Comparison of ENCODE assay signal across 12 cellular contexts in genomic region chr1:9476790-9477463, GRCh38.
DNase-seq lines count a peak whose midpoint lies in the region; ATAC-seq and TF ChIP-seq lines count a peak whose summit lies in the region.
"Had no signal": no experiment of that assay in that cellular context is flagged by ENCODE, and none has a peak within 500 bp of the region (broad histone marks: within the 10 kb centered on the region; RNA-seq: fewer than 3 reads in every experiment).

No MANE protein-coding gene starts in this region.

- H3K9me2 ChIP-seq in HCT116 (ENCODE audit: insufficient read depth), result no peaks in the 10 kb centered on the region

- peak; percentile 55 for ATAC-seq in HCT116
- peak; percentile 70 for ATAC-seq in RWPE2 (ENCODE audit: low read depth)

- intact Hi-C loops in HCT116 (cut with micrococcal nuclease), result no loop called here

- H3K36me3 ChIP-seq in HCT116 (ENCODE audit: control insufficient read depth in 1 of 2, insufficient read depth in 2 of 2, low read length in 2 of 2), result no peaks in the 10 kb centered on the region
- no peaks in the 10 kb centered on the region for H3K36me3 ChIP-seq in RWPE2 (ENCODE audit: low read depth)
- H3K36me3 ChIP-seq: BE2C had no signal

- no peak for TF ChIP-seq RAD21 in HCT116 (IDR thresholded peaks at IDR 0.05; ENCODE audit: low read depth)

- H3K27me3 ChIP-seq in HCT116 (ENCODE audit: insufficient read depth, low read length), result no peaks in the 10 kb centered on the region
- no peaks in the 10 kb centered on the region for H3K27me3 ChIP-seq in RWPE2 (ENCODE audit: insufficient read depth, poor library complexity, severe bottlenecking)
- H3K27me3 ChIP-seq: BE2C had no signal

- H3K9ac ChIP-seq in HCT116 (ENCODE audit: low read length), result no peak overlapping the region

- POLR2A ChIA-PET in HCT116 (lab: Charles Lee), result no interaction called here

- no peaks in the 10 kb centered on the region for H3K79me2 ChIP-seq in HCT116 (ENCODE audit: insufficient read depth, low read length)

- no peak overlapping the region for H3K4me2 ChIP-seq in HCT116 (ENCODE audit: low read length)

- peak; percentile 45 for DNase-seq in COLO668 (lab: John Stamatoyannopoulos, UW; ENCODE audit: unreplicated experiment)
- DNase-seq in HCT116 (ENCODE audit: low read depth, low spot score), result no peak
- DNase-seq in RWPE2 (ENCODE audit: low spot score), result no peak
- DNase-seq in glomerular visceral epithelial cell (ENCODE audit: extremely low spot score), result peak; percentile 15
- DNase-seq in NOMO-1 treated with DMSO at 0.1 percent for 48 hours (lab: John Stamatoyannopoulos, UW; ENCODE audit: unreplicated experiment), result no peak
- no peak for DNase-seq in UCSD-AML1 (lab: John Stamatoyannopoulos, UW; ENCODE audit: unreplicated experiment)
- no peak for DNase-seq in activated CD4-positive, alpha-beta T cell treated with anti-CD3 and anti-CD28 coated beads, Interleukin-2, amount 50 U/mL, for 48 hours
- DNase-seq in effector CD8-positive, alpha-beta T cell (lab: John Stamatoyannopoulos, UW), result no peak
- DNase-seq: amniotic stem cell, BE2C, Kasumi-1, NCI-H446 treated with DMSO at 0.1 percent for 48 hours had no signal

- CTCF ChIA-PET in HCT116 (lab: Charles Lee), result interaction anchor here (1.9 kb wide), 1 partner anchor 14 kb away, joined by 5 read pairs; no protein-coding TSS in a partner anchor

- no peak for TF ChIP-seq CTCF in HCT116 (IDR thresholded peaks at IDR 0.05 in 2 of 3, conservative IDR thresholded peaks at IDR 0.05 in 1 of 3; ENCODE audit: borderline replicate concordance in 1 of 3, insufficient read depth in 1 of 3, low read depth in 2 of 3, low read length in 2 of 3)
- TF ChIP-seq CTCF in RWPE2 (IDR thresholded peaks at IDR 0.05; ENCODE audit: poor library complexity, severe bottlenecking), result no peak

- H3K9me3 ChIP-seq in HCT116 (ENCODE audit: control insufficient read depth in 1 of 2, insufficient read depth in 1 of 2, low read depth in 1 of 2, low read length in 2 of 2), result no peaks in the 10 kb centered on the region
- H3K9me3 ChIP-seq in RWPE2 (ENCODE audit: severe bottlenecking), result no peaks in the 10 kb centered on the region
- H3K9me3 ChIP-seq: BE2C had no signal

- TF ChIP-seq POLR2A in HCT116 (IDR thresholded peaks at IDR 0.05; ENCODE audit: borderline replicate concordance, extremely low read depth, insufficient read depth, insufficient read length), result no peak

- H3K27ac ChIP-seq in HCT116 (ENCODE audit: low read depth, low read length) (no peak overlapping the region), RWPE2 (ENCODE audit: poor library complexity, severe bottlenecking) (no peak overlapping the region)

- no peaks in the 10 kb centered on the region for H4K20me1 ChIP-seq in HCT116 (ENCODE audit: insufficient read depth)

- H3K4me1 ChIP-seq in HCT116 (ENCODE audit: control insufficient read depth in 1 of 2, insufficient read depth in 2 of 2, low read length in 2 of 2), result peaks cover 0 to 12% of the 10 kb centered on the region in 2 experiments; a peak in 2 of 4 replicates
- no peaks in the 10 kb centered on the region for H3K4me1 ChIP-seq in RWPE2 (ENCODE audit: insufficient read depth, poor library complexity, severe bottlenecking)
- H3K4me1 ChIP-seq: BE2C had no signal

- H2AFZ ChIP-seq in HCT116 (ENCODE audit: low read depth, low read length, poor library complexity, severe bottlenecking), result no peak overlapping the region

- BruUV-seq in HCT116 (replicated peaks; lab: Mats Ljungman, UMichigan), result no TSS peak

- H3K4me3 ChIP-seq in HCT116 (replicated peaks in 1 of 2; ENCODE audit: low read depth in 1 of 2, low read length in 2 of 2), result no peak overlapping the region
- no peak overlapping the region for H3K4me3 ChIP-seq in RWPE2 (ENCODE audit: severe bottlenecking)

- RAD21 ChIA-PET in HCT116 (lab: Charles Lee; ENCODE audit: low non-redundant PET in 1 of 2, low total read pairs in 2 of 2, uncharacterized antibody in 2 of 2, unreplicated experiment in 2 of 2), result no interaction called here

TF ChIP-seq in HCT116, 20 proteins besides CTCF, POLR2A, EP300 and RAD21:
- TF ChIP-seq POLR2AphosphoS5 (IDR thresholded peaks at IDR 0.05; ENCODE audit: low read depth, low read length), result no peak
- TF ChIP-seq ATF3 (IDR thresholded peaks at IDR 0.05), result no peak
- no peak for TF ChIP-seq CBX3 (IDR thresholded peaks at IDR 0.05; ENCODE audit: low read depth)
- TF ChIP-seq FOSL1 (IDR thresholded peaks at IDR 0.05; ENCODE audit: low read depth), result no peak
- no peak for TF ChIP-seq ZFX (IDR thresholded peaks at IDR 0.05)
- no peak for TF ChIP-seq YY1 (IDR thresholded peaks at IDR 0.05; ENCODE audit: extremely low read depth, insufficient replicate concordance, low read depth, low read length)

Comparison
In these comparisons a context has a peak if more than half of its experiments do, and no peak if none do; other contexts are left out.
1. DNase-seq: peak in COLO668 (single experiment) and glomerular visceral epithelial cell (single experiment); none in HCT116 (single experiment), RWPE2 (single experiment), NOMO-1 treated with DMSO at 0.1 percent for 48 hours (single experiment), UCSD-AML1 (single experiment), activated CD4-positive, alpha-beta T cell treated with anti-CD3 and anti-CD28 coated beads, Interleukin-2, amount 50 U/mL, for 48 hours (0 of 2) and effector CD8-positive, alpha-beta T cell (single experiment).